13 cellular contexts compared by ENCODE assay signal in the genomic region with DNA sequence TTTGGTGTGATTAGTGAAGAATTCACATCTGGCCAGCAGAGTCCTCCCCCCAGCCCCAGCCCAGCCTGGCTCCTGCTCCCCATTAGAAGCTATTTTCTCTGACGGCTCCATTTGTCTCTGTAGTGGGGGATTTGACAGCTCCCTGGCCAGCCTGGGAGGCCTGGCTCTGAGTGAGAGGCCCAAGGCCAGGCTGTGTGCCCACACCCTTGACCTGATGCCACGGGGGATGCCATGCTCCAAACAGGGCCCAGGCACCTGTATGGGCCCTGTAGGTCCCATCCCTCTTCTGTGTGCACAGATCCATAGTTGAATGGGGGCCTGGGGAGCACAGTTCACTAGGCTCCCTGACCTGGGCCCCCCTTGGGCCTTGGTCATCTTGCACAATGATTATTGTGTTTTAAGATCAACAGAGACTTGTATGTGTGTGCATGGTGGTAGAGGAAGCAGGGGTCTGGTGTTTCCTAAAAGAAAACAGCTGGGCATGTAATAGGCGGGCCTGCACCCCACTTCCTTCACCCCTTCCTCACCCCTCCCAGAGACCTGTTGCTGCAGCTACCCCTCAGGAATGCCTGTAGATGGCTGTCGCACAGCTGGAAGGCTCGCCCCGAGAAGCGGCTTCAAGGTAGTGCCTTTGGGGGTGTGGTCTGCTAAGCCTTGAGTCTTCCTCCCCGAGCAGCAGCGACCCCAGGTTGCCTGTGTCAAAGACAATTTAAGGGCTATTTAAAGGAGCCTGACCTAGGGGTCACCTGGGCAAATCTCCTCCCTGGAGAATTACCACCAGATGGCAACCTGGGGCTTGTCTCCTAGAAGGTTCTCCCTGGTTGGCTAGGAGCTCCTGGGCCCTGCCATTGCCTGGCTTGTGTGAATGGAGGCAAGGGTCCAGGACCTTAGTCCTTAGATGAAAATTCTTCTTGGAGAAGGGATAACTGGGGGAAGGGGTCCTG. TPM values are rescaled to one million over a fixed set of nuclear protein-coding genes. Genes with fewer than 3 reads are reported as not detected.
DNase-seq lines count a peak whose midpoint lies in the region; ATAC-seq, FAIRE-seq and TF ChIP-seq lines count a peak whose summit lies in the region.
"Had no signal": no experiment of that assay in that cellular context is flagged by ENCODE, and none has a peak within 500 bp of the region (broad histone marks: within the 10 kb centered on the region; RNA-seq: fewer than 3 reads in every experiment).

No MANE protein-coding gene starts in this region.

- peaks cover 2% of the 10 kb centered on the region for H3K36me3 Mint-ChIP-seq in astrocyte (ENCODE audit: low read depth, unreplicated experiment)

- H3K4me2 ChIP-seq in Loucy (ENCODE audit: low read depth, low read length, poor library complexity, severe bottlenecking) (no peak overlapping the region), astrocyte (ENCODE audit: low read length) (no peak overlapping the region), HepG2 (ENCODE audit: low read depth, low read length) (no peak overlapping the region; the same call in 1 of the 2 replicates)

- in situ Hi-C loops in HepG2 (cut with HindIII; ENCODE audit: extremely low pct_ligation_motif_present, low pct_unique_long_range_greater_than_20kb): loop anchor here (5.0 kb wide), 1 partner anchor 98 kb away; a partner anchor contains a TSS

- H3K27ac ChIP-seq in astrocyte (ENCODE audit: low read depth, low read length) (no peak overlapping the region), HepG2 (ENCODE audit: extremely low read length, insufficient read depth, low read length) (no peak overlapping the region)
- H3K27ac ChIP-seq: thyroid gland had no signal

- peaks cover 2% of the 10 kb centered on the region for H3K27me3 ChIP-seq in GM06990 (replicated peaks; ENCODE audit: control insufficient read depth, insufficient read depth, low read length)
- H3K27me3 ChIP-seq in Loucy (ENCODE audit: insufficient read depth, low read length, poor library complexity, severe bottlenecking): no peaks in the 10 kb centered on the region
- H3K27me3 ChIP-seq in astrocyte (ENCODE audit: insufficient read depth, low read length): peaks cover 73% of the 10 kb centered on the region
- H3K27me3 ChIP-seq in HepG2 (ENCODE audit: control insufficient read depth in 1 of 2, insufficient read depth in 2 of 2, low read length in 2 of 2): peaks cover 6 to 43% of the 10 kb centered on the region in 2 experiments; a peak in 4 of 5 replicates
- H3K27me3 ChIP-seq: thyroid gland had no signal

- H3K4me3 Mint-ChIP-seq in astrocyte (ENCODE audit: unreplicated experiment): no peak overlapping the region
- H3K4me3 Mint-ChIP-seq: T-helper 1 cell treated with Interleukin-12 subunit alpha and Interleukin-12 subunit beta and Interleukin-4 antibody, amounts not matched to agents 30 μg/mL and 1 μg/mL, for 36 hours had no signal

- POLR2A ChIA-PET in HepG2 (lab: Yijun Ruan, JAX): interaction anchor here (0.6 to 1.9 kb wide), 5 partner anchors 12 to 1453 kb away, joined by 3 to 6 read pairs (median 4); no protein-coding TSS in a partner anchor

- no peak overlapping the region for H3K9ac ChIP-seq in Loucy (ENCODE audit: low read depth, low read length, poor library complexity, severe bottlenecking)
- H3K9ac ChIP-seq in astrocyte (ENCODE audit: low read length): no peak overlapping the region
- no peak overlapping the region for H3K9ac ChIP-seq in HepG2 (ENCODE audit: insufficient read depth, low read depth, low read length)

- no peak overlapping the region for H2AFZ ChIP-seq in Loucy (ENCODE audit: low read length)
- no peak overlapping the region for H2AFZ ChIP-seq in astrocyte (ENCODE audit: low read depth, low read length)
- no peak overlapping the region for H2AFZ ChIP-seq in HepG2 (ENCODE audit: low read length)

- H3K36me3 ChIP-seq in GM06990 (ENCODE audit: control insufficient read depth, insufficient read depth, low read length) (no peaks in the 10 kb centered on the region), Loucy (ENCODE audit: insufficient read depth, low read length) (no peaks in the 10 kb centered on the region), astrocyte (ENCODE audit: insufficient read depth, low read length) (no peaks in the 10 kb centered on the region), HepG2 (replicated peaks in 1 of 2; ENCODE audit: control insufficient read depth in 1 of 2, insufficient read depth in 2 of 2, low read length in 2 of 2) (no peaks in the 10 kb centered on the region)
- H3K36me3 ChIP-seq: thyroid gland had no signal

- no peaks in the 10 kb centered on the region for H3K9me2 ChIP-seq in Loucy (replicated peaks; ENCODE audit: low read depth, low read length)

- H3K27me3 Mint-ChIP-seq in astrocyte (ENCODE audit: low read depth, unreplicated experiment): peaks cover 89% of the 10 kb centered on the region

- TF ChIP-seq EP300 in HepG2 (IDR thresholded peaks at IDR 0.05; ENCODE audit: low read depth in 2 of 2, low read length in 2 of 2) (no peak), HepG2 (CRISPR knock-in tag; IDR thresholded peaks at IDR 0.05; ENCODE audit: borderline replicate concordance) (no peak)

- H3K4me3 ChIP-seq in GM06990 (replicated peaks; ENCODE audit: low read depth, low read length): no peak overlapping the region
- H3K4me3 ChIP-seq in Loucy (ENCODE audit: low read length, poor library complexity, severe bottlenecking): no peak overlapping the region
- no peak overlapping the region for H3K4me3 ChIP-seq in astrocyte (ENCODE audit: insufficient read depth, low read depth, low read length)
- no peak overlapping the region for H3K4me3 ChIP-seq in HepG2 (replicated peaks in 1 of 3; ENCODE audit: insufficient read depth in 1 of 3, low read depth in 2 of 3, low read length in 3 of 3)
- H3K4me3 ChIP-seq: thyroid gland had no signal

- H3K27ac Mint-ChIP-seq in astrocyte (ENCODE audit: unreplicated experiment): no peak overlapping the region
- H3K27ac Mint-ChIP-seq: T-helper 1 cell treated with Interleukin-12 subunit alpha and Interleukin-12 subunit beta and Interleukin-4 antibody, amounts not matched to agents 30 μg/mL and 1 μg/mL, for 36 hours had no signal

- peak; percentile 76 for ATAC-seq in HepG2

- no TSS peak for BruUV-seq in HepG2 (replicated peaks; lab: Mats Ljungman, UMichigan)

- WGBS in HepG2 (ENCODE audit: low lambda C conversion rate): 25% methylated on average over 9 of the region's 9 CpGs

- TF ChIP-seq CTCF in GM06990 (IDR thresholded peaks at IDR 0.05; ENCODE audit: insufficient read depth, low read length, poor library complexity, severe bottlenecking) (peak; percentile 22), Loucy (conservative IDR thresholded peaks at IDR 0.05; ENCODE audit: low read length) (peak; percentile 41), astrocyte (IDR thresholded peaks at IDR 0.05; ENCODE audit: insufficient read depth, low read depth, low read length) (peak; percentile 11), HepG2 (CRISPR knock-in tag; IDR thresholded peaks at IDR 0.05) (peak; percentile 77)

- peaks cover 3% of the 10 kb centered on the region for H3K4me1 Mint-ChIP-seq in astrocyte (ENCODE audit: low read depth, unreplicated experiment)

- TF ChIP-seq RAD21 in HepG2 (CRISPR knock-in tag; IDR thresholded peaks at IDR 0.05): peak; percentile 74

- H3K9me3 Mint-ChIP-seq in astrocyte (ENCODE audit: unreplicated experiment): no peaks in the 10 kb centered on the region
- H3K9me3 Mint-ChIP-seq: T-helper 1 cell treated with Interleukin-12 subunit alpha and Interleukin-12 subunit beta and Interleukin-4 antibody, amounts not matched to agents 30 μg/mL and 1 μg/mL, for 36 hours had no signal

- no peaks in the 10 kb centered on the region for H3K79me2 ChIP-seq in Loucy (ENCODE audit: insufficient read depth, low read length)
- H3K79me2 ChIP-seq in astrocyte (ENCODE audit: insufficient read depth, low read length): no peaks in the 10 kb centered on the region
- no peaks in the 10 kb centered on the region for H3K79me2 ChIP-seq in HepG2 (ENCODE audit: insufficient read depth, low read length)

- FAIRE-seq in astrocyte (lab: Jason Lieb, UNC) (no peak), HepG2 (lab: Jason Lieb, UNC) (peak; percentile 54)

- CTCF ChIA-PET in HepG2 (lab: Yijun Ruan, JAX; ENCODE audit: low intra/inter-chr PET ratio, low total read pairs): interaction anchor here (0.9 to 4.3 kb wide), 5 partner anchors 19 to 98 kb away, joined by 3 to 55 read pairs (median 4); no protein-coding TSS in a partner anchor

- H3K9me3 ChIP-seq in Loucy (ENCODE audit: insufficient read depth, low read depth, low read length) (no peaks in the 10 kb centered on the region), astrocyte (ENCODE audit: insufficient read depth, low read depth, low read length) (no peaks in the 10 kb centered on the region), HepG2 (ENCODE audit: low read length) (no peaks in the 10 kb centered on the region)
- H3K9me3 ChIP-seq: thyroid gland had no signal

- H4K20me1 ChIP-seq in Loucy (ENCODE audit: insufficient read depth, low read length, poor library complexity, severe bottlenecking) (no peaks in the 10 kb centered on the region), astrocyte (ENCODE audit: insufficient read depth, low read length) (no peaks in the 10 kb centered on the region), HepG2 (ENCODE audit: insufficient read depth, low read length) (no peaks in the 10 kb centered on the region)

- DNase-seq in GM06990 (ENCODE audit: extremely low read depth, insufficient read length) (no peak), astrocyte (ENCODE audit: low read depth) (no peak), HepG2 (ENCODE audit: low spot score) (peak; percentile 66), GDM1 (lab: John Stamatoyannopoulos, UW) (no peak), globus pallidus (ENCODE audit: low spot score) (no peak), HK-2 (ENCODE audit: unreplicated experiment) (no peak)
- DNase-seq: activated T-cell treated with anti-CD3 and anti-CD28 coated beads, Interleukin-2, amount 50 U/mL, for 1 hour; cerebellar nuclear complex; hypothalamus; NCI-H146 had no signal

- intact Hi-C loops in HepG2 (cut with micrococcal nuclease; ENCODE audit: unreplicated experiment): loop anchor here (1.0 kb wide), 1 partner anchor 99 kb away; no protein-coding TSS in a partner anchor

- H3K4me1 ChIP-seq in Loucy (ENCODE audit: insufficient read depth, low read length, poor library complexity, severe bottlenecking): peaks cover 6% of the 10 kb centered on the region
- H3K4me1 ChIP-seq in astrocyte (ENCODE audit: insufficient read depth, low read length): no peaks in the 10 kb centered on the region
- peaks cover 36% of the 10 kb centered on the region for H3K4me1 ChIP-seq in HepG2 (ENCODE audit: insufficient read depth, low read length)

- no peaks in the 10 kb centered on the region for H3F3A ChIP-seq in Loucy (ENCODE audit: low read depth)

- no peak for TF ChIP-seq POLR2A in HepG2 (IDR thresholded peaks at IDR 0.05; ENCODE audit: insufficient read depth in 1 of 2, low read depth in 2 of 2, low read length in 2 of 2)

RNA-seq across cellular contexts. Expression of a gene that starts 51.0 kb away (rescaled TPM):
- total RNA-seq in astrocyte (not detected in 2 replicates), HepG2 (2016; rRNA removed; fragmentation: Illumina TruSeq; extraction: Trizol) (not detected in 2 replicates)
- total RNA-seq in HepG2 (2016; cell fraction: cytosol; rRNA removed; fragmentation: Illumina TruSeq; extraction: Trizol; ENCODE audit: low read depth): not detected in 2 replicates
- not detected in 2 replicates for total RNA-seq in HepG2 (2016; cell fraction: insoluble cytoplasmic fraction; rRNA removed; fragmentation: Illumina TruSeq; extraction: Trizol)
- not detected in 2 replicates for total RNA-seq in HepG2 (2016; cell fraction: membrane; rRNA removed; fragmentation: Illumina TruSeq; extraction: Trizol)
- not detected in 2 replicates for total RNA-seq in HepG2 (2016; cell fraction: nucleus; rRNA removed; fragmentation: Illumina TruSeq; extraction: Trizol)
- not detected in 2 replicates for polyA plus RNA-seq in HepG2 (2011; rRNA removed)
- not detected in 2 replicates for polyA plus RNA-seq in HepG2 (2011; cell fraction: cytosol; rRNA removed)
- polyA plus RNA-seq in HepG2 (2011; cell fraction: nucleus; rRNA removed): not detected in 2 replicates
- polyA plus RNA-seq in HepG2 (2012): not detected in 2 replicates
- polyA plus RNA-seq in HepG2 (2016; cell fraction: cytosol; fragmentation: Illumina TruSeq; extraction: Trizol; ENCODE audit: low read depth): not detected in 2 replicates
- polyA plus RNA-seq in HepG2 (2016; cell fraction: insoluble cytoplasmic fraction; fragmentation: Illumina TruSeq; extraction: Trizol; ENCODE audit: low read depth): not detected in 2 replicates
- polyA plus RNA-seq in HepG2 (2016; cell fraction: membrane; fragmentation: Illumina TruSeq; extraction: Trizol; ENCODE audit: low read depth): not detected in 2 replicates
- polyA plus RNA-seq in HepG2 (2016; cell fraction: nucleus; fragmentation: Illumina TruSeq; extraction: Trizol; ENCODE audit: insufficient read depth, low read depth): not detected in 2 replicates
- not detected in 2 replicates for polyA minus RNA-seq in HepG2 (2011; rRNA and poly(A)+ RNA removed; ENCODE audit: low replicate concordance)
- not detected in 2 replicates for polyA minus RNA-seq in HepG2 (2011; cell fraction: cytosol; rRNA and poly(A)+ RNA removed)
- polyA minus RNA-seq in HepG2 (2011; cell fraction: nucleus; rRNA and poly(A)+ RNA removed): not detected in 2 replicates
- total RNA-seq: thyroid gland had no signal

Comparison
In these comparisons a context has a peak if more than half of its experiments do, and no peak if none do; other contexts are left out.
1. CTCF ChIP-seq: peak in every context shown above with its lines; median percentile 77 in HepG2; 41 in Loucy; 22 in GM06990; 11 in astrocyte.